Comparison of ENCODE assay signal across 1 cellular context in genomic region chr19:17226002-17226933, GRCh38.
TF ChIP-seq lines count a peak whose summit lies in the region.

A gene with protein sequence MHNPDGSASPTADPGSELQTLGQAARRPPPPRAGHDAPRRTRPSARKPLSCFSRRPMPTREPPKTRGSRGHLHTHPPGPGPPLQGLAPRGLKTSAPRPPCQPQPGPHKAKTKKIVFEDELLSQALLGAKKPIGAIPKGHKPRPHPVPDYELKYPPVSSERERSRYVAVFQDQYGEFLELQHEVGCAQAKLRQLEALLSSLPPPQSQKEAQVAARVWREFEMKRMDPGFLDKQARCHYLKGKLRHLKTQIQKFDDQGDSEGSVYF (plus strand): TSS chr19:17226226. CDS start chr19:17226248, 22 bp downstream.

TF ChIP-seq in GM12878, 131 proteins besides CTCF, POLR2A, EP300 and RAD21 (continued from another document and continues in another):
- no peak for TF ChIP-seq SKIL (IDR thresholded peaks at IDR 0.05; ENCODE audit: low read depth, poor library complexity, severe bottlenecking)
- TF ChIP-seq SP1 (IDR thresholded peaks at IDR 0.05; ENCODE audit: low read depth, low read length): peak; percentile 84
- TF ChIP-seq, protein P1, sequence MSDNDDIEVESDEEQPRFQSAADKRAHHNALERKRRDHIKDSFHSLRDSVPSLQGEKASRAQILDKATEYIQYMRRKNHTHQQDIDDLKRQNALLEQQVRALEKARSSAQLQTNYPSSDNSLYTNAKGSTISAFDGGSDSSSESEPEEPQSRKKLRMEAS (IDR thresholded peaks at IDR 0.05; ENCODE audit: low read depth, low read length): peak; percentile 31; the same call in 1 of the 2 replicates
- 0 out of 2 replicates have a peak, but pooled peaks have one; percentile 55 for TF ChIP-seq DPF2 (IDR thresholded peaks at IDR 0.05)
- TF ChIP-seq, protein P2, sequence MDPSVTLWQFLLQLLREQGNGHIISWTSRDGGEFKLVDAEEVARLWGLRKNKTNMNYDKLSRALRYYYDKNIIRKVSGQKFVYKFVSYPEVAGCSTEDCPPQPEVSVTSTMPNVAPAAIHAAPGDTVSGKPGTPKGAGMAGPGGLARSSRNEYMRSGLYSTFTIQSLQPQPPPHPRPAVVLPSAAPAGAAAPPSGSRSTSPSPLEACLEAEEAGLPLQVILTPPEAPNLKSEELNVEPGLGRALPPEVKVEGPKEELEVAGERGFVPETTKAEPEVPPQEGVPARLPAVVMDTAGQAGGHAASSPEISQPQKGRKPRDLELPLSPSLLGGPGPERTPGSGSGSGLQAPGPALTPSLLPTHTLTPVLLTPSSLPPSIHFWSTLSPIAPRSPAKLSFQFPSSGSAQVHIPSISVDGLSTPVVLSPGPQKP (IDR thresholded peaks at IDR 0.05; ENCODE audit: low read depth, low read length): peak; percentile 37; the same call in 1 of the 2 replicates
- TF ChIP-seq, protein P3, sequence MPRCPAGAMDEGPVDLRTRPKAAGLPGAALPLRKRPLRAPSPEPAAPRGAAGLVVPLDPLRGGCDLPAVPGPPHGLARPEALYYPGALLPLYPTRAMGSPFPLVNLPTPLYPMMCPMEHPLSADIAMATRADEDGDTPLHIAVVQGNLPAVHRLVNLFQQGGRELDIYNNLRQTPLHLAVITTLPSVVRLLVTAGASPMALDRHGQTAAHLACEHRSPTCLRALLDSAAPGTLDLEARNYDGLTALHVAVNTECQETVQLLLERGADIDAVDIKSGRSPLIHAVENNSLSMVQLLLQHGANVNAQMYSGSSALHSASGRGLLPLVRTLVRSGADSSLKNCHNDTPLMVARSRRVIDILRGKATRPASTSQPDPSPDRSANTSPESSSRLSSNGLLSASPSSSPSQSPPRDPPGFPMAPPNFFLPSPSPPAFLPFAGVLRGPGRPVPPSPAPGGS (IDR thresholded peaks at IDR 0.05; ENCODE audit: borderline replicate concordance, insufficient read depth, low read depth, low read length, poor library complexity, severe bottlenecking): no peak
- peak; percentile 30 to 75; a peak in 3 of 4 replicates for TF ChIP-seq BHLHE40 (IDR thresholded peaks at IDR 0.05; ENCODE audit: borderline replicate concordance in 1 of 2, low read depth in 2 of 2, low read length in 1 of 2)
- TF ChIP-seq, protein P4, sequence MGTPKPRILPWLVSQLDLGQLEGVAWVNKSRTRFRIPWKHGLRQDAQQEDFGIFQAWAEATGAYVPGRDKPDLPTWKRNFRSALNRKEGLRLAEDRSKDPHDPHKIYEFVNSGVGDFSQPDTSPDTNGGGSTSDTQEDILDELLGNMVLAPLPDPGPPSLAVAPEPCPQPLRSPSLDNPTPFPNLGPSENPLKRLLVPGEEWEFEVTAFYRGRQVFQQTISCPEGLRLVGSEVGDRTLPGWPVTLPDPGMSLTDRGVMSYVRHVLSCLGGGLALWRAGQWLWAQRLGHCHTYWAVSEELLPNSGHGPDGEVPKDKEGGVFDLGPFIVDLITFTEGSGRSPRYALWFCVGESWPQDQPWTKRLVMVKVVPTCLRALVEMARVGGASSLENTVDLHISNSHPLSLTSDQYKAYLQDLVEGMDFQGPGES (IDR thresholded peaks at IDR 0.05): no peak
- peak; percentile 63 for TF ChIP-seq NRF1 (conservative IDR thresholded peaks at IDR 0.05; ENCODE audit: low read depth, low read length)
- no peak for TF ChIP-seq ASH2L (IDR thresholded peaks at IDR 0.05; ENCODE audit: borderline replicate concordance, low read depth)
- no peak for TF ChIP-seq ZZZ3 (IDR thresholded peaks at IDR 0.05; ENCODE audit: control insufficient read depth, insufficient read length, low read depth)
- TF ChIP-seq, protein P5, sequence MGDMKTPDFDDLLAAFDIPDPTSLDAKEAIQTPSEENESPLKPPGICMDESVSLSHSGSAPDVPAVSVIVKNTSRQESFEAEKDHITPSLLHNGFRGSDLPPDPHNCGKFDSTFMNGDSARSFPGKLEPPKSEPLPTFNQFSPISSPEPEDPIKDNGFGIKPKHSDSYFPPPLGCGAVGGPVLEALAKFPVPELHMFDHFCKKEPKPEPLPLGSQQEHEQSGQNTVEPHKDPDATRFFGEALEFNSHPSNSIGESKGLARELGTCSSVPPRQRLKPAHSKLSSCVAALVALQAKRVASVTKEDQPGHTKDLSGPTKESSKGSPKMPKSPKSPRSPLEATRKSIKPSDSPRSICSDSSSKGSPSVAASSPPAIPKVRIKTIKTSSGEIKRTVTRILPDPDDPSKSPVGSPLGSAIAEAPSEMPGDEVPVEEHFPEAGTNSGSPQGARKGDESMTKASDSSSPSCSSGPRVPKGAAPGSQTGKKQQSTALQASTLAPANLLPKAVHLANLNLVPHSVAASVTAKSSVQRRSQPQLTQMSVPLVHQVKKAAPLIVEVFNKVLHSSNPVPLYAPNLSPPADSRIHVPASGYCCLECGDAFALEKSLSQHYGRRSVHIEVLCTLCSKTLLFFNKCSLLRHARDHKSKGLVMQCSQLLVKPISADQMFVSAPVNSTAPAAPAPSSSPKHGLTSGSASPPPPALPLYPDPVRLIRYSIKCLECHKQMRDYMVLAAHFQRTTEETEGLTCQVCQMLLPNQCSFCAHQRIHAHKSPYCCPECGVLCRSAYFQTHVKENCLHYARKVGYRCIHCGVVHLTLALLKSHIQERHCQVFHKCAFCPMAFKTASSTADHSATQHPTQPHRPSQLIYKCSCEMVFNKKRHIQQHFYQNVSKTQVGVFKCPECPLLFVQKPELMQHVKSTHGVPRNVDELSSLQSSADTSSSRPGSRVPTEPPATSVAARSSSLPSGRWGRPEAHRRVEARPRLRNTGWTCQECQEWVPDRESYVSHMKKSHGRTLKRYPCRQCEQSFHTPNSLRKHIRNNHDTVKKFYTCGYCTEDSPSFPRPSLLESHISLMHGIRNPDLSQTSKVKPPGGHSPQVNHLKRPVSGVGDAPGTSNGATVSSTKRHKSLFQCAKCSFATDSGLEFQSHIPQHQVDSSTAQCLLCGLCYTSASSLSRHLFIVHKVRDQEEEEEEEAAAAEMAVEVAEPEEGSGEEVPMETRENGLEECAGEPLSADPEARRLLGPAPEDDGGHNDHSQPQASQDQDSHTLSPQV (IDR thresholded peaks at IDR 0.05): no peak
- no peak for TF ChIP-seq CHD4 (IDR thresholded peaks at IDR 0.05)
- TF ChIP-seq MTA2 (IDR thresholded peaks at IDR 0.05; ENCODE audit: low read depth): no peak
- 0 out of 2 replicates have a peak, but pooled peaks have one; percentile 3 for TF ChIP-seq REST (IDR thresholded peaks at IDR 0.05; ENCODE audit: low read depth, low read length)
- no peak for TF ChIP-seq RUNX3 (IDR thresholded peaks at IDR 0.05; ENCODE audit: low read length)
- peak; percentile 25; the same call in 1 of the 2 replicates for TF ChIP-seq HCFC1 (IDR thresholded peaks at IDR 0.05; ENCODE audit: low read length)
- TF ChIP-seq BRCA1 (IDR thresholded peaks at IDR 0.05; ENCODE audit: low read depth, low read length): no peak
- no peak for TF ChIP-seq RFX5 (IDR thresholded peaks at IDR 0.05; ENCODE audit: low read depth, low read length)
- no peak for TF ChIP-seq ZNF207 (IDR thresholded peaks at IDR 0.05; ENCODE audit: borderline replicate concordance)
- peak; percentile 73 for TF ChIP-seq E4F1 (IDR thresholded peaks at IDR 0.05; ENCODE audit: borderline replicate concordance, partially characterized antibody)
- TF ChIP-seq ZBTB40 (IDR thresholded peaks at IDR 0.05; ENCODE audit: borderline replicate concordance): no peak
- TF ChIP-seq CBX5 (IDR thresholded peaks at IDR 0.05; ENCODE audit: low read depth): no peak
- no peak; the same call in 1 of the 2 replicates for TF ChIP-seq LARP7 (IDR thresholded peaks at IDR 0.05)
- TF ChIP-seq SIN3A (IDR thresholded peaks at IDR 0.05; ENCODE audit: low read depth, low read length): no peak
- no peak for TF ChIP-seq TCF12 (IDR thresholded peaks at IDR 0.05; ENCODE audit: low read depth, low read length)
- peak; percentile 67; the same call in 1 of the 2 replicates for TF ChIP-seq CHD2 (IDR thresholded peaks at IDR 0.05; ENCODE audit: borderline replicate concordance, low read depth, low read length)
- no peak for TF ChIP-seq STAT3 (IDR thresholded peaks at IDR 0.05; ENCODE audit: low read depth, low read length)
- no peak for TF ChIP-seq NFXL1 (IDR thresholded peaks at IDR 0.05; ENCODE audit: borderline replicate concordance)
- TF ChIP-seq FOS (IDR thresholded peaks at IDR 0.05; ENCODE audit: borderline replicate concordance, extremely low read depth, insufficient read length): no peak
- no peak for TF ChIP-seq JUNB (IDR thresholded peaks at IDR 0.05)
- no peak for TF ChIP-seq MTA3 (IDR thresholded peaks at IDR 0.05; ENCODE audit: borderline replicate concordance, low read length)
- TF ChIP-seq POU2F2 (IDR thresholded peaks at IDR 0.05; ENCODE audit: borderline replicate concordance, low read depth, low read length): peak; percentile 98
- no peak for TF ChIP-seq BMI1 (IDR thresholded peaks at IDR 0.05; ENCODE audit: borderline replicate concordance)
- TF ChIP-seq IKZF1 (conservative IDR thresholded peaks at IDR 0.05): peak; percentile 77
- TF ChIP-seq SMC3 (IDR thresholded peaks at IDR 0.05; ENCODE audit: borderline replicate concordance, low read length): no peak
- TF ChIP-seq POLR2AphosphoS5 (IDR thresholded peaks at IDR 0.05; ENCODE audit: low read length): peak; percentile 89
- TF ChIP-seq GATAD2B (conservative IDR thresholded peaks at IDR 0.05; ENCODE audit: low read depth): peak; percentile 95; the same call in 1 of the 2 replicates
